In genomic region chr4:13922873-13923645, GRCh38 we compare ENCODE assay signal across 26 cellular contexts.
A peak's percentile ranks its signal among the peaks of the same experiment; 100 is the strongest.
DNase-seq lines count a peak whose midpoint lies in the region; ATAC-seq and TF ChIP-seq lines count a peak whose summit lies in the region.
"Had no signal": no experiment of that assay in that cellular context is flagged by ENCODE, and none has a peak within 500 bp of the region (broad histone marks: within the 10 kb centered on the region; RNA-seq: fewer than 3 reads in every experiment).

No MANE protein-coding gene starts in this region.

- H3K4me1 Mint-ChIP-seq in stimulated activated memory B cell treated with anti-CD40 and anti-IgM and Interleukin-4, amounts not matched to agents 10 μg/mL and 1 μg/mL and 100 μg/mL, for 72 hours, result no peaks in the 10 kb centered on the region
- H3K4me1 Mint-ChIP-seq: activated CD4-positive, alpha-beta T cell treated with anti-CD3 and anti-CD28 coated beads for 36 hours had no signal

- TF ChIP-seq POLR2A in esophagus muscularis mucosa (IDR thresholded peaks at IDR 0.05; ENCODE audit: low read depth), result no peak
- no peak for TF ChIP-seq POLR2A in gastroesophageal sphincter (IDR thresholded peaks at IDR 0.05)

- H3K36me3 ChIP-seq in esophagus muscularis mucosa (no peaks in the 10 kb centered on the region), gastroesophageal sphincter (no peaks in the 10 kb centered on the region)
- H3K36me3 ChIP-seq: pancreas, spleen, uterus had no signal

- H3K27ac ChIP-seq in esophagus muscularis mucosa (replicated peaks in 1 of 4) (no peak overlapping the region), gastroesophageal sphincter (no peak overlapping the region)
- H3K27ac ChIP-seq: HL-60, pancreas, spleen, uterus, VCaP had no signal

- ATAC-seq in GM18873 (IDR thresholded peaks at IDR 0.05; ENCODE audit: low FRiP score, unreplicated experiment) (peak; percentile 18), HG02798 (IDR thresholded peaks at IDR 0.05; ENCODE audit: poor library complexity, unreplicated experiment) (no peak), gastroesophageal sphincter (no peak)
- peak; percentile 50 for ATAC-seq in stimulated activated memory B cell treated with anti-CD40 and anti-IgM and Interleukin-4, amounts not matched to agents 10 μg/mL and 1 μg/mL and 100 μg/mL, for 72 hours
- ATAC-seq: activated CD4-positive, alpha-beta T cell treated with anti-CD3 and anti-CD28 coated beads for 36 hours; activated CD8-positive, alpha-beta T cell treated with anti-CD3 and anti-CD28 coated beads, Interleukin-2, amount 10 ng/mL, durations not matched to agents 7 days and 5 days; left cardiac atrium; mucosa of descending colon; pancreas had no signal

- H3K27me3 Mint-ChIP-seq in stimulated activated memory B cell treated with anti-CD40 and anti-IgM and Interleukin-4, amounts not matched to agents 10 μg/mL and 1 μg/mL and 100 μg/mL, for 72 hours, result no peaks in the 10 kb centered on the region

- no peaks in the 10 kb centered on the region for H3K27me3 ChIP-seq in esophagus muscularis mucosa
- H3K27me3 ChIP-seq in gastroesophageal sphincter, result no peaks in the 10 kb centered on the region
- H3K27me3 ChIP-seq: pancreas, spleen, uterus had no signal

- H3K9me3 Mint-ChIP-seq in stimulated activated memory B cell treated with anti-CD40 and anti-IgM and Interleukin-4, amounts not matched to agents 10 μg/mL and 1 μg/mL and 100 μg/mL, for 72 hours, result peaks cover 3% of the 10 kb centered on the region

- TF ChIP-seq EP300 in esophagus muscularis mucosa (IDR thresholded peaks at IDR 0.05) (no peak), gastroesophageal sphincter (IDR thresholded peaks at IDR 0.05) (no peak)

- no peak overlapping the region for H3K4me3 Mint-ChIP-seq in stimulated activated memory B cell treated with anti-CD40 and anti-IgM and Interleukin-4, amounts not matched to agents 10 μg/mL and 1 μg/mL and 100 μg/mL, for 72 hours
- H3K4me3 Mint-ChIP-seq: activated CD4-positive, alpha-beta T cell treated with anti-CD3 and anti-CD28 coated beads for 36 hours; activated CD8-positive, alpha-beta T cell treated with anti-CD3 and anti-CD28 coated beads, Interleukin-2, amount 10 ng/mL, durations not matched to agents 7 days and 5 days; activated naive CD4-positive, alpha-beta T cell treated with anti-CD3 and anti-CD28 coated beads for 36 hours; nephron; stimulated activated naive CD8-positive, alpha-beta T cell treated with anti-CD3 and anti-CD28 coated beads, Interleukin-15, Interleukin-2, amounts not matched to agents 100 ng/mL and 50 ng/mL, for 24 hours had no signal

- 49% methylated on average over 4 of the region's 4 CpGs for WGBS in esophagus muscularis mucosa
- 40 to 44% methylated on average over 4 of the region's 4 CpGs for WGBS in gastroesophageal sphincter (ENCODE audit: low coverage in 1 of 2), 2 donors

- DNase-seq in LHCN-M2 (ENCODE audit: low read depth) (peak; percentile 72), esophagus muscularis mucosa (ENCODE audit: extremely low spot score) (peak; percentile 66), NOMO-1 (lab: John Stamatoyannopoulos, UW; ENCODE audit: unreplicated experiment in 2 of 2) (no peak)
- DNase-seq: activated CD4-positive, alpha-beta T cell treated with anti-CD3 and anti-CD28 coated beads for 36 hours; activated CD8-positive, alpha-beta T cell treated with anti-CD3 and anti-CD28 coated beads, Interleukin-2, amount 10 ng/mL, durations not matched to agents 7 days and 5 days; activated naive CD4-positive, alpha-beta T cell treated with anti-CD3 and anti-CD28 coated beads for 36 hours; dermis blood vessel endothelial cell; left cardiac atrium; mucosa of descending colon; NCI-H1436; NCI-H2081; NCI-H524 treated with DMSO at 0.1 percent for 48 hours; pancreas; retina; SHP77 treated with DMSO at 0.1 percent for 48 hours; spleen; stimulated activated CD4-positive, alpha-beta T cell treated with anti-CD3 and anti-CD28 coated beads, Interleukin-2, amount 100 ng/mL, for 24 hours; uterus had no signal

- TF ChIP-seq CTCF in esophagus muscularis mucosa (IDR thresholded peaks at IDR 0.05) (no peak), gastroesophageal sphincter (IDR thresholded peaks at IDR 0.05) (no peak)

- no peak overlapping the region for H3K4me3 ChIP-seq in esophagus muscularis mucosa
- no peak overlapping the region for H3K4me3 ChIP-seq in gastroesophageal sphincter
- H3K4me3 ChIP-seq: mucosa of descending colon, pancreas, spleen, uterus had no signal

- intact Hi-C loops in esophagus muscularis mucosa (cut with DNase I), result no loop called here

- peak overlapping the region; percentile 28 for H3K27ac Mint-ChIP-seq in stimulated activated memory B cell treated with anti-CD40 and anti-IgM and Interleukin-4, amounts not matched to agents 10 μg/mL and 1 μg/mL and 100 μg/mL, for 72 hours
- H3K27ac Mint-ChIP-seq: activated CD4-positive, alpha-beta T cell treated with anti-CD3 and anti-CD28 coated beads for 36 hours; activated CD8-positive, alpha-beta T cell treated with anti-CD3 and anti-CD28 coated beads, Interleukin-2, amount 10 ng/mL, durations not matched to agents 7 days and 5 days; activated naive CD4-positive, alpha-beta T cell treated with anti-CD3 and anti-CD28 coated beads for 36 hours; nephron; stimulated activated naive CD8-positive, alpha-beta T cell treated with anti-CD3 and anti-CD28 coated beads, Interleukin-15, Interleukin-2, amounts not matched to agents 100 ng/mL and 50 ng/mL, for 24 hours had no signal

- no peaks in the 10 kb centered on the region for H3K9me3 ChIP-seq in esophagus muscularis mucosa
- H3K9me3 ChIP-seq in gastroesophageal sphincter, result no peaks in the 10 kb centered on the region
- H3K9me3 ChIP-seq: mucosa of descending colon, pancreas, uterus had no signal

- H3K36me3 Mint-ChIP-seq in stimulated activated memory B cell treated with anti-CD40 and anti-IgM and Interleukin-4, amounts not matched to agents 10 μg/mL and 1 μg/mL and 100 μg/mL, for 72 hours, result no peaks in the 10 kb centered on the region

- H3K4me1 ChIP-seq in esophagus muscularis mucosa (peaks cover 0 to 9% (median 0%) of the 10 kb centered on the region in 4 donors), gastroesophageal sphincter (no peaks in the 10 kb centered on the region)
- H3K4me1 ChIP-seq: pancreas, spleen, uterus had no signal

Comparison
In these comparisons a context has a peak if more than half of its experiments do, and no peak if none do; other contexts are left out.
1. ATAC-seq: peak in GM18873 (single experiment) and stimulated activated memory B cell treated with anti-CD40 and anti-IgM and Interleukin-4, amounts not matched to agents 10 μg/mL and 1 μg/mL and 100 μg/mL, for 72 hours (single experiment); none in HG02798 (single experiment) and gastroesophageal sphincter (single experiment).
2. DNase-seq: peak in LHCN-M2 (single experiment) and esophagus muscularis mucosa (single experiment); none in NOMO-1 (0 of 2).